19 cellular contexts compared by ENCODE assay signal in genomic region chr1:246418565-246419312, GRCh38.
"Had no signal": no experiment of that assay in that cellular context is flagged by ENCODE, and none has a peak within 500 bp of the region (broad histone marks: within the 10 kb centered on the region; RNA-seq: fewer than 3 reads in every experiment).

No MANE protein-coding gene starts in this region.

- H3K9me3 Mint-ChIP-seq: activated naive CD4-positive, alpha-beta T cell treated with anti-CD3 and anti-CD28 coated beads, Interleukin-2, amount 50 U/mL, for 24 hours had no signal

- H3K36me3 ChIP-seq: ascending aorta, breast epithelium, esophagus squamous epithelium, tibial artery had no signal

- H3K79me2 ChIP-seq: hepatocyte had no signal

- H3K27me3 ChIP-seq: ascending aorta, breast epithelium, esophagus squamous epithelium, hepatocyte, tibial artery had no signal

- H3K4me1 ChIP-seq: ascending aorta, breast epithelium, esophagus squamous epithelium, tibial artery had no signal

- H3K4me3 Mint-ChIP-seq: activated naive CD4-positive, alpha-beta T cell treated with anti-CD3 and anti-CD28 coated beads, Interleukin-2, amount 50 U/mL, for 24 hours; activated T-cell treated with anti-CD3 and anti-CD28 coated beads, Interleukin-2, amount 50 U/mL, for 72 hours; dendritic cell treated with granulocyte-macrophage colony-stimulating factor and Interleukin-4, amounts not matched to agents 40 ng/mL and 50 ng/mL, for 4 days had no signal

- H3K4me2 ChIP-seq: hepatocyte had no signal

- H3K27ac ChIP-seq: ascending aorta, breast epithelium, esophagus squamous epithelium, hepatocyte, tibial artery had no signal

- H3K27me3 Mint-ChIP-seq: activated naive CD4-positive, alpha-beta T cell treated with anti-CD3 and anti-CD28 coated beads, Interleukin-2, amount 50 U/mL, for 24 hours; dendritic cell treated with granulocyte-macrophage colony-stimulating factor and Interleukin-4, amounts not matched to agents 40 ng/mL and 50 ng/mL, for 4 days; progenitor cell of endocrine pancreas had no signal

- H3K4me3 ChIP-seq: ascending aorta, breast epithelium, esophagus squamous epithelium, hepatocyte, lung, tibial artery had no signal

- ATAC-seq: activated T-cell treated with anti-CD3 and anti-CD28 coated beads, Interleukin-2, amount 50 U/mL, for 72 hours had no signal

- H3K27ac Mint-ChIP-seq: activated naive CD4-positive, alpha-beta T cell treated with anti-CD3 and anti-CD28 coated beads, Interleukin-2, amount 50 U/mL, for 24 hours; activated T-cell treated with anti-CD3 and anti-CD28 coated beads, Interleukin-2, amount 50 U/mL, for 72 hours; dendritic cell treated with granulocyte-macrophage colony-stimulating factor and Interleukin-4, amounts not matched to agents 40 ng/mL and 50 ng/mL, for 4 days; progenitor cell of endocrine pancreas had no signal

- H3K9me3 ChIP-seq: breast epithelium had no signal

- DNase-seq: activated CD4-positive, alpha-beta T cell treated with anti-CD3 and anti-CD28 coated beads, Interleukin-2, amount 50 U/mL, for 4 hours; activated effector memory CD4-positive, alpha-beta T cell treated with anti-CD3 and anti-CD28 coated beads, Interleukin-2, amount 50 U/mL, for 16 hours; activated T-cell treated with anti-CD3 and anti-CD28 coated beads, Interleukin-2, amount 50 U/mL, for 72 hours; effector CD8-positive, alpha-beta T cell; esophagus squamous epithelium; occipital lobe; stimulated activated CD4-positive, alpha-beta T cell treated with anti-CD3 and anti-CD28 coated beads, Interleukin-12 subunit alpha, Interleukin-12 subunit beta, amount 100 ng/mL, for 4 hours; stimulated activated CD4-positive, alpha-beta T cell treated with anti-CD3 and anti-CD28 coated beads, Interleukin-1b, Interleukin-23, amount 100 ng/mL, for 48 hours; stimulated activated CD8-positive, alpha-beta memory T cell treated with anti-CD3 and anti-CD28 coated beads, Interleukin-4, amount 100 ng/mL, for 48 hours; stimulated activated naive CD4-positive, alpha-beta T cell treated with Interleukin-2 at 50 U/mL for 16 hours; tibial artery had no signal

- FAIRE-seq: endothelial cell of umbilical vein had no signal

- H2AFZ ChIP-seq: hepatocyte had no signal
